8 cellular contexts compared by ENCODE assay signal in genomic region chr15:90097475-90097874, GRCh38. TPM values are rescaled to one million over a fixed set of nuclear protein-coding genes. Genes with fewer than 3 reads are reported as not detected.
DNase-seq lines count a peak whose midpoint lies in the region; ATAC-seq, FAIRE-seq and TF ChIP-seq lines count a peak whose summit lies in the region.

No MANE protein-coding gene starts in this region.

- intact Hi-C loops in dorsolateral prefrontal cortex (cut with DNase I): no loop called here

- POLR2A ChIA-PET in T-cell (lab: Charles Lee): no interaction called here

- peaks cover 76 to 83% (median 76%) of the 10 kb centered on the region in 3 donors for H3K4me1 Mint-ChIP-seq in T-cell

- H3K4me3 ChIP-seq in dorsolateral prefrontal cortex (peak overlapping the region in 27 of 59 donors; percentile 2 to 44 (median 25)), HAP-1 (no peak overlapping the region)

- peak overlapping the region; percentile 100 for H3K27ac Mint-ChIP-seq in T-cell

- H3K36me3 Mint-ChIP-seq in T-cell: no peaks in the 10 kb centered on the region

- H3K4me1 ChIP-seq in HAP-1: peaks cover 8% of the 10 kb centered on the region

- H3K27me3 Mint-ChIP-seq in T-cell: no peaks in the 10 kb centered on the region

- H3K9me3 Mint-ChIP-seq in T-cell: no peaks in the 10 kb centered on the region

- in situ Hi-C loops in HAP-1 (cut with MboI; ENCODE audit: low sequenced_read_pairs): no loop called here

- CTCF ChIA-PET in T-cell (lab: Charles Lee): no interaction called here

- H3K27me3 ChIP-seq in dorsolateral prefrontal cortex (no peaks in the 10 kb centered on the region), HAP-1 (ENCODE audit: low read depth) (no peaks in the 10 kb centered on the region)

- peak in 33 of 34 experiments; percentile 30 to 78 (median 57) for DNase-seq in T-cell
- no peak for DNase-seq in dorsolateral prefrontal cortex
- DNase-seq in stimulated activated CD4-positive, alpha-beta T cell treated with anti-CD3 and anti-CD28 coated beads, Interleukin-4, amount 100 ng/mL, for 48 hours (ENCODE audit: low read depth in 2 of 2): peak; percentile 27 to 63
- no peak for DNase-seq in D721Med (ENCODE audit: insufficient read length, low spot score)
- no peak for DNase-seq in NCI-H446 (lab: John Stamatoyannopoulos, UW)
- no peak for DNase-seq in HAP-1 (ENCODE audit: low spot score in 2 of 2)

- ATAC-seq in GM18861 (IDR thresholded peaks at IDR 0.05; ENCODE audit: unreplicated experiment) (peak; percentile 55), HG02884 (IDR thresholded peaks at IDR 0.05; ENCODE audit: unreplicated experiment) (peak; percentile 63), T-cell (replicated peaks in 1 of 4) (peak; percentile 60 to 71 (median 66))

- TF ChIP-seq CTCF in dorsolateral prefrontal cortex (IDR thresholded peaks at IDR 0.05 in 54 of 56, conservative IDR thresholded peaks at IDR 0.05 in 2 of 56; ENCODE audit: low read depth in 1 of 56, partially characterized antibody in 56 of 56): no peak
- no peak for TF ChIP-seq CTCF in D721Med (IDR thresholded peaks at IDR 0.05; ENCODE audit: insufficient read depth, missing control alignments)

- H3K36me3 ChIP-seq in HAP-1 (replicated peaks): no peaks in the 10 kb centered on the region

- H3K27ac ChIP-seq in dorsolateral prefrontal cortex: peak overlapping the region in 57 of 59 donors; percentile 18 to 100 (median 98)

- no peak for FAIRE-seq in D721Med (lab: Jason Lieb, UNC)

- H3K9me3 ChIP-seq in HAP-1: no peaks in the 10 kb centered on the region

- H3K4me3 Mint-ChIP-seq in T-cell: peak overlapping the region; percentile 67 to 87 (median 82)

RNA-seq across cellular contexts. Expression of gene IDH2, which starts 4.8 kb away (rescaled TPM):
- total RNA-seq in T-cell (10 to 100 TPM; 45.8 to 56.1 (median 49.2) TPM), dorsolateral prefrontal cortex (100 to 1,000 TPM in 64 of 120 experiments, 10 to 100 TPM in 56; 40.2 to 175 (median 102) TPM)

Comparison
In these comparisons a context has a peak if more than half of its experiments do, and no peak if none do; other contexts are left out.
1. DNase-seq: peak in T-cell (33 of 34) and stimulated activated CD4-positive, alpha-beta T cell treated with anti-CD3 and anti-CD28 coated beads, Interleukin-4, amount 100 ng/mL, for 48 hours (2 of 2); none in dorsolateral prefrontal cortex (0 of 10), D721Med (single experiment), NCI-H446 (0 of 2) and HAP-1 (0 of 2).
2. Peak in every context shown above with its lines, with median percentiles within 50 percentile points of each other: ATAC-seq.